1 cellular context compared by ENCODE assay signal in the genomic region with DNA sequence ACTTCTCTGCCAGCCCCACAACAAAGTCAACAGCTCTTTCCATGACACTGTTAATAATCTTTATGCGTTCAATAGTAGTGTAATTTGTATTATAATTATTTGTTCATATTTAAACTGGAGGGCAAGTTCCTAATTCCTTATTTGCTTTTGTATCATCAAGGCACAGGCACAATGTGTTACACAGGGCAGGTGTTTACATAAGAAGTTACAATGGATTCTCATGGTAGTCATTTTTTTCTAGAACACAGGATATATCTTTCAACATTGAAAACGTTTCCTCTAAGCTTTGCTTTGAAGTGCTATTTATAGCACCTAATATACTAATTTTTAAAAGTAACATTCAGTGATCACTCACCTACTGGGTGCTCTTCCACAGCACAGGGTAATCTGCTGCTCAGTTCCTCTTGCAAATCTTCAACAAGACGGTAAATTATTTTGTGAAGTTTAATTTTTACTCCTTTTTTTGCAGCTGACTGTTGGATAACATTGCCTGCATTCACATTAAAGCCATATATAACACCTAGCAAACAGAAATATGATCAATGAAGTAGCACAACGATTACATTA.
TF ChIP-seq lines count a peak whose summit lies in the region.

No MANE protein-coding gene starts in this region.

TF ChIP-seq in HepG2, 621 proteins besides CTCF, POLR2A, EP300 and RAD21 (continues in another document):
- TF ChIP-seq, protein P1, sequence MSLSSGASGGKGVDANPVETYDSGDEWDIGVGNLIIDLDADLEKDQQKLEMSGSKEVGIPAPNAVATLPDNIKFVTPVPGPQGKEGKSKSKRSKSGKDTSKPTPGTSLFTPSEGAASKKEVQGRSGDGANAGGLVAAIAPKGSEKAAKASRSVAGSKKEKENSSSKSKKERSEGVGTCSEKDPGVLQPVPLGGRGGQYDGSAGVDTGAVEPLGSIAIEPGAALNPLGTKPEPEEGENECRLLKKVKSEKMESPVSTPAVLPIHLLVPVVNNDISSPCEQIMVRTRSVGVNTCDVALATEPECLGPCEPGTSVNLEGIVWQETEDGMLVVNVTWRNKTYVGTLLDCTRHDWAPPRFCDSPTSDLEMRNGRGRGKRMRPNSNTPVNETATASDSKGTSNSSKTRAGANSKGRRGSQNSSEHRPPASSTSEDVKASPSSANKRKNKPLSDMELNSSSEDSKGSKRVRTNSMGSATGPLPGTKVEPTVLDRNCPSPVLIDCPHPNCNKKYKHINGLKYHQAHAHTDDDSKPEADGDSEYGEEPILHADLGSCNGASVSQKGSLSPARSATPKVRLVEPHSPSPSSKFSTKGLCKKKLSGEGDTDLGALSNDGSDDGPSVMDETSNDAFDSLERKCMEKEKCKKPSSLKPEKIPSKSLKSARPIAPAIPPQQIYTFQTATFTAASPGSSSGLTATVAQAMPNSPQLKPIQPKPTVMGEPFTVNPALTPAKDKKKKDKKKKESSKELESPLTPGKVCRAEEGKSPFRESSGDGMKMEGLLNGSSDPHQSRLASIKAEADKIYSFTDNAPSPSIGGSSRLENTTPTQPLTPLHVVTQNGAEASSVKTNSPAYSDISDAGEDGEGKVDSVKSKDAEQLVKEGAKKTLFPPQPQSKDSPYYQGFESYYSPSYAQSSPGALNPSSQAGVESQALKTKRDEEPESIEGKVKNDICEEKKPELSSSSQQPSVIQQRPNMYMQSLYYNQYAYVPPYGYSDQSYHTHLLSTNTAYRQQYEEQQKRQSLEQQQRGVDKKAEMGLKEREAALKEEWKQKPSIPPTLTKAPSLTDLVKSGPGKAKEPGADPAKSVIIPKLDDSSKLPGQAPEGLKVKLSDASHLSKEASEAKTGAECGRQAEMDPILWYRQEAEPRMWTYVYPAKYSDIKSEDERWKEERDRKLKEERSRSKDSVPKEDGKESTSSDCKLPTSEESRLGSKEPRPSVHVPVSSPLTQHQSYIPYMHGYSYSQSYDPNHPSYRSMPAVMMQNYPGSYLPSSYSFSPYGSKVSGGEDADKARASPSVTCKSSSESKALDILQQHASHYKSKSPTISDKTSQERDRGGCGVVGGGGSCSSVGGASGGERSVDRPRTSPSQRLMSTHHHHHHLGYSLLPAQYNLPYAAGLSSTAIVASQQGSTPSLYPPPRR (CRISPR knock-in tag; IDR thresholded peaks at IDR 0.05; ENCODE audit: borderline replicate concordance), result peak; percentile 40; the same call in 1 of the 2 replicates
- TF ChIP-seq, protein P2, sequence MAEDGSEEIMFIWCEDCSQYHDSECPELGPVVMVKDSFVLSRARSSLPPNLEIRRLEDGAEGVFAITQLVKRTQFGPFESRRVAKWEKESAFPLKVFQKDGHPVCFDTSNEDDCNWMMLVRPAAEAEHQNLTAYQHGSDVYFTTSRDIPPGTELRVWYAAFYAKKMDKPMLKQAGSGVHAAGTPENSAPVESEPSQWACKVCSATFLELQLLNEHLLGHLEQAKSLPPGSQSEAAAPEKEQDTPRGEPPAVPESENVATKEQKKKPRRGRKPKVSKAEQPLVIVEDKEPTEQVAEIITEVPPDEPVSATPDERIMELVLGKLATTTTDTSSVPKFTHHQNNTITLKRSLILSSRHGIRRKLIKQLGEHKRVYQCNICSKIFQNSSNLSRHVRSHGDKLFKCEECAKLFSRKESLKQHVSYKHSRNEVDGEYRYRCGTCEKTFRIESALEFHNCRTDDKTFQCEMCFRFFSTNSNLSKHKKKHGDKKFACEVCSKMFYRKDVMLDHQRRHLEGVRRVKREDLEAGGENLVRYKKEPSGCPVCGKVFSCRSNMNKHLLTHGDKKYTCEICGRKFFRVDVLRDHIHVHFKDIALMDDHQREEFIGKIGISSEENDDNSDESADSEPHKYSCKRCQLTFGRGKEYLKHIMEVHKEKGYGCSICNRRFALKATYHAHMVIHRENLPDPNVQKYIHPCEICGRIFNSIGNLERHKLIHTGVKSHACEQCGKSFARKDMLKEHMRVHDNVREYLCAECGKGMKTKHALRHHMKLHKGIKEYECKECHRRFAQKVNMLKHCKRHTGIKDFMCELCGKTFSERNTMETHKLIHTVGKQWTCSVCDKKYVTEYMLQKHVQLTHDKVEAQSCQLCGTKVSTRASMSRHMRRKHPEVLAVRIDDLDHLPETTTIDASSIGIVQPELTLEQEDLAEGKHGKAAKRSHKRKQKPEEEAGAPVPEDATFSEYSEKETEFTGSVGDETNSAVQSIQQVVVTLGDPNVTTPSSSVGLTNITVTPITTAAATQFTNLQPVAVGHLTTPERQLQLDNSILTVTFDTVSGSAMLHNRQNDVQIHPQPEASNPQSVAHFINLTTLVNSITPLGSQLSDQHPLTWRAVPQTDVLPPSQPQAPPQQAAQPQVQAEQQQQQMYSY (CRISPR knock-in tag; IDR thresholded peaks at IDR 0.05), result no peak
- TF ChIP-seq, protein P3, sequence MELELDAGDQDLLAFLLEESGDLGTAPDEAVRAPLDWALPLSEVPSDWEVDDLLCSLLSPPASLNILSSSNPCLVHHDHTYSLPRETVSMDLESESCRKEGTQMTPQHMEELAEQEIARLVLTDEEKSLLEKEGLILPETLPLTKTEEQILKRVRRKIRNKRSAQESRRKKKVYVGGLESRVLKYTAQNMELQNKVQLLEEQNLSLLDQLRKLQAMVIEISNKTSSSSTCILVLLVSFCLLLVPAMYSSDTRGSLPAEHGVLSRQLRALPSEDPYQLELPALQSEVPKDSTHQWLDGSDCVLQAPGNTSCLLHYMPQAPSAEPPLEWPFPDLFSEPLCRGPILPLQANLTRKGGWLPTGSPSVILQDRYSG (CRISPR knock-in tag; IDR thresholded peaks at IDR 0.05), result no peak
- TF ChIP-seq SOX6 (IDR thresholded peaks at IDR 0.05) (no peak), SOX6 (CRISPR knock-in tag; IDR thresholded peaks at IDR 0.05) (peak; percentile 47; the same call in 1 of the 2 replicates), ZSCAN30 (CRISPR knock-in tag; IDR thresholded peaks at IDR 0.05) (no peak), FOXA3 (CRISPR knock-in tag; IDR thresholded peaks at IDR 0.05) (peak; percentile 93), KMT2A (CRISPR knock-in tag; IDR thresholded peaks at IDR 0.05) (no peak), HMG20B (CRISPR knock-in tag; conservative IDR thresholded peaks at IDR 0.05) (no peak), GABPB1 (CRISPR knock-in tag; IDR thresholded peaks at IDR 0.05) (no peak), ZNF629 (CRISPR knock-in tag; conservative IDR thresholded peaks at IDR 0.05) (no peak), TBX3 (IDR thresholded peaks at IDR 0.05; ENCODE audit: borderline replicate concordance) (peak; percentile 76; the same call in 1 of the 2 replicates), SOX13 (IDR thresholded peaks at IDR 0.05) (no peak), SOX13 (CRISPR knock-in tag; conservative IDR thresholded peaks at IDR 0.05 in 1 of 2, IDR thresholded peaks at IDR 0.05 in 1 of 2) (peak in 1 of 2 experiments; percentile 89; a peak in 2 of 4 replicates), RARA (CRISPR knock-in tag; IDR thresholded peaks at IDR 0.05) (peak; percentile 65), SMARCC2 (IDR thresholded peaks at IDR 0.05) (no peak), ZNF724P (CRISPR knock-in tag; IDR thresholded peaks at IDR 0.05; ENCODE audit: borderline replicate concordance) (no peak), ZNF879 (CRISPR knock-in tag; IDR thresholded peaks at IDR 0.05) (no peak), PLRG1 (conservative IDR thresholded peaks at IDR 0.05) (no peak), RXRB (CRISPR knock-in tag; IDR thresholded peaks at IDR 0.05; ENCODE audit: borderline replicate concordance) (peak; percentile 40; the same call in 1 of the 2 replicates), CREM (IDR thresholded peaks at IDR 0.05) (peak; percentile 48; the same call in 1 of the 2 replicates), CREM (CRISPR knock-in tag; IDR thresholded peaks at IDR 0.05) (no peak), ARNT2 (CRISPR knock-in tag; IDR thresholded peaks at IDR 0.05; ENCODE audit: low read depth) (no peak), HOXD1 (CRISPR knock-in tag; IDR thresholded peaks at IDR 0.05) (no peak), KAT8 (CRISPR knock-in tag; IDR thresholded peaks at IDR 0.05) (0 out of 2 replicates have a peak, but pooled peaks have one; percentile 42), MIER2 (CRISPR knock-in tag; IDR thresholded peaks at IDR 0.05) (no peak), JARID2 (CRISPR knock-in tag; IDR thresholded peaks at IDR 0.05; ENCODE audit: insufficient replicate concordance) (no peak), SAP130 (CRISPR knock-in tag; IDR thresholded peaks at IDR 0.05; ENCODE audit: low read depth) (peak; percentile 70)
- TF ChIP-seq, protein P4, sequence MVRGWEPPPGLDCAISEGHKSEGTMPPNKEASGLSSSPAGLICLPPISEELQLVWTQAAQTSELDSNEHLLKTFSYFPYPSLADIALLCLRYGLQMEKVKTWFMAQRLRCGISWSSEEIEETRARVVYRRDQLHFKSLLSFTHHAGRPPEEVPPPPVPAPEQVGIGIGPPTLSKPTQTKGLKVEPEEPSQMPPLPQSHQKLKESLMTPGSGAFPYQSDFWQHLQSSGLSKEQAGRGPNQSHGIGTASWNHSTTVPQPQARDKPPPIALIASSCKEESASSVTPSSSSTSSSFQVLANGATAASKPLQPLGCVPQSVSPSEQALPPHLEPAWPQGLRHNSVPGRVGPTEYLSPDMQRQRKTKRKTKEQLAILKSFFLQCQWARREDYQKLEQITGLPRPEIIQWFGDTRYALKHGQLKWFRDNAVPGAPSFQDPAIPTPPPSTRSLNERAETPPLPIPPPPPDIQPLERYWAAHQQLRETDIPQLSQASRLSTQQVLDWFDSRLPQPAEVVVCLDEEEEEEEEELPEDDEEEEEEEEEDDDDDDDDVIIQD (CRISPR knock-in tag; IDR thresholded peaks at IDR 0.05; ENCODE audit: low read depth), result peak; percentile 73; the same call in 1 of the 2 replicates
- TF ChIP-seq, protein P5, sequence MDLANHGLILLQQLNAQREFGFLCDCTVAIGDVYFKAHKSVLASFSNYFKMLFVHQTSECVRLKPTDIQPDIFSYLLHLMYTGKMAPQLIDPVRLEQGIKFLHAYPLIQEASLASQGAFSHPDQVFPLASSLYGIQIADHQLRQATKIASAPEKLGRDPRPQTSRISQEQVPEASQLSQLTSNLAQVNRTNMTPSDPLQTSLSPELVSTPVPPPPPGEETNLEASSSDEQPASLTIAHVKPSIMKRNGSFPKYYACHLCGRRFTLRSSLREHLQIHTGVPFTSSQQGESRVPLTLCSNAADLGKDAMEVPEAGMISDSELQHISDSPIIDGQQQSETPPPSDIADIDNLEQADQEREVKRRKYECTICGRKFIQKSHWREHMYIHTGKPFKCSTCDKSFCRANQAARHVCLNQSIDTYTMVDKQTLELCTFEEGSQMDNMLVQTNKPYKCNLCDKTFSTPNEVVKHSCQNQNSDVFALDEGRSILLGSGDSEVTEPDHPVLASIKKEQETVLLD (CRISPR knock-in tag; IDR thresholded peaks at IDR 0.05; ENCODE audit: low read depth), result no peak
- TF ChIP-seq, protein P6, sequence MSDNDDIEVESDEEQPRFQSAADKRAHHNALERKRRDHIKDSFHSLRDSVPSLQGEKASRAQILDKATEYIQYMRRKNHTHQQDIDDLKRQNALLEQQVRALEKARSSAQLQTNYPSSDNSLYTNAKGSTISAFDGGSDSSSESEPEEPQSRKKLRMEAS (IDR thresholded peaks at IDR 0.05), result no peak
- TF ChIP-seq, protein P7, sequence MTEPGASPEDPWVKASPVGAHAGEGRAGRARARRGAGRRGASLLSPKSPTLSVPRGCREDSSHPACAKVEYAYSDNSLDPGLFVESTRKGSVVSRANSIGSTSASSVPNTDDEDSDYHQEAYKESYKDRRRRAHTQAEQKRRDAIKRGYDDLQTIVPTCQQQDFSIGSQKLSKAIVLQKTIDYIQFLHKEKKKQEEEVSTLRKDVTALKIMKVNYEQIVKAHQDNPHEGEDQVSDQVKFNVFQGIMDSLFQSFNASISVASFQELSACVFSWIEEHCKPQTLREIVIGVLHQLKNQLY (CRISPR knock-in tag; IDR thresholded peaks at IDR 0.05), result peak; percentile 56
- TF ChIP-seq, protein P8, sequence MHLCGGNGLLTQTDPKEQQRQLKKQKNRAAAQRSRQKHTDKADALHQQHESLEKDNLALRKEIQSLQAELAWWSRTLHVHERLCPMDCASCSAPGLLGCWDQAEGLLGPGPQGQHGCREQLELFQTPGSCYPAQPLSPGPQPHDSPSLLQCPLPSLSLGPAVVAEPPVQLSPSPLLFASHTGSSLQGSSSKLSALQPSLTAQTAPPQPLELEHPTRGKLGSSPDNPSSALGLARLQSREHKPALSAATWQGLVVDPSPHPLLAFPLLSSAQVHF (CRISPR knock-in tag; IDR thresholded peaks at IDR 0.05), result no peak
- TF ChIP-seq, protein P9, sequence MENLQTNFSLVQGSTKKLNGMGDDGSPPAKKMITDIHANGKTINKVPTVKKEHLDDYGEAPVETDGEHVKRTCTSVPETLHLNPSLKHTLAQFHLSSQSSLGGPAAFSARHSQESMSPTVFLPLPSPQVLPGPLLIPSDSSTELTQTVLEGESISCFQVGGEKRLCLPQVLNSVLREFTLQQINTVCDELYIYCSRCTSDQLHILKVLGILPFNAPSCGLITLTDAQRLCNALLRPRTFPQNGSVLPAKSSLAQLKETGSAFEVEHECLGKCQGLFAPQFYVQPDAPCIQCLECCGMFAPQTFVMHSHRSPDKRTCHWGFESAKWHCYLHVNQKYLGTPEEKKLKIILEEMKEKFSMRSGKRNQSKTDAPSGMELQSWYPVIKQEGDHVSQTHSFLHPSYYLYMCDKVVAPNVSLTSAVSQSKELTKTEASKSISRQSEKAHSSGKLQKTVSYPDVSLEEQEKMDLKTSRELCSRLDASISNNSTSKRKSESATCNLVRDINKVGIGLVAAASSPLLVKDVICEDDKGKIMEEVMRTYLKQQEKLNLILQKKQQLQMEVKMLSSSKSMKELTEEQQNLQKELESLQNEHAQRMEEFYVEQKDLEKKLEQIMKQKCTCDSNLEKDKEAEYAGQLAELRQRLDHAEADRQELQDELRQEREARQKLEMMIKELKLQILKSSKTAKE (CRISPR knock-in tag; IDR thresholded peaks at IDR 0.05; ENCODE audit: borderline replicate concordance), result no peak
- TF ChIP-seq, protein P10, sequence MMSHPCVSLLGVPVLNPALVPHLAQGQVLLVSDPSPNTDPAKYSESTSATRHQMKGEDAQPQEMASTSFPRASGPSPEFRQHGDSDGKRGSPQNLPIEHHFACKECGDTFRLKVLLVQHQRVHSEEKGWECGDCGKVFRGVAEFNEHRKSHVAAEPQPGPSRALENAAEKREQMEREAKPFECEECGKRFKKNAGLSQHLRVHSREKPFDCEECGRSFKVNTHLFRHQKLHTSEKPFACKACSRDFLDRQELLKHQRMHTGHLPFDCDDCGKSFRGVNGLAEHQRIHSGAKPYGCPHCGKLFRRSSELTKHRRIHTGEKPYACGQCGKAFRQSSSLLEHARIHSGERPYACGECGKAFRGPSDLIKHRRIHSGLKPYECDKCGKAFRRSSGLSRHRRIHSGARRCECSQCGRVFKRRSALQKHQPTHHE (CRISPR knock-in tag; IDR thresholded peaks at IDR 0.05; ENCODE audit: borderline replicate concordance), result no peak
- TF ChIP-seq, protein P11, sequence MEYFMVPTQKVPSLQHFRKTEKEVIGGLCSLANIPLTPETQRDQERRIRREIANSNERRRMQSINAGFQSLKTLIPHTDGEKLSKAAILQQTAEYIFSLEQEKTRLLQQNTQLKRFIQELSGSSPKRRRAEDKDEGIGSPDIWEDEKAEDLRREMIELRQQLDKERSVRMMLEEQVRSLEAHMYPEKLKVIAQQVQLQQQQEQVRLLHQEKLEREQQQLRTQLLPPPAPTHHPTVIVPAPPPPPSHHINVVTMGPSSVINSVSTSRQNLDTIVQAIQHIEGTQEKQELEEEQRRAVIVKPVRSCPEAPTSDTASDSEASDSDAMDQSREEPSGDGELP (IDR thresholded peaks at IDR 0.05; ENCODE audit: borderline replicate concordance, low read depth), result no peak
